In genomic region chr21:42956824-42957632, GRCh38 we compare ENCODE assay signal across 11 cellular contexts. TPM values are rescaled to one million over a fixed set of nuclear protein-coding genes. Genes with fewer than 3 reads are reported as not detected.
DNase-seq lines count a peak whose midpoint lies in the region; ATAC-seq, FAIRE-seq and TF ChIP-seq lines count a peak whose summit lies in the region.
"Had no signal": no experiment of that assay in that cellular context is flagged by ENCODE, and none has a peak within 500 bp of the region (broad histone marks: within the 10 kb centered on the region; RNA-seq: fewer than 3 reads in every experiment).

No MANE protein-coding gene starts in this region.

- H3K4me3 ChIP-seq in K562: no peak overlapping the region
- H3K4me3 ChIP-seq in psoas muscle: no peak overlapping the region

- DNase-seq in K562 (ENCODE audit: extremely low read depth in 1 of 4, low spot score in 3 of 4) (no peak), psoas muscle (no peak), posterior cingulate gyrus (no peak), NCI-H2029 (lab: John Stamatoyannopoulos, UW) (no peak), DMS79 (lab: John Stamatoyannopoulos, UW) (no peak), putamen (ENCODE audit: low spot score) (no peak)
- DNase-seq: DMS153; stimulated activated naive B cell treated with anti-CD40 and anti-IgM and Interleukin-4, amounts not matched to agents 10 μg/mL and 1 μg/mL and 100 μg/mL, for 72 hours had no signal

- no peaks in the 10 kb centered on the region for H3K79me2 ChIP-seq in K562 (ENCODE audit: control insufficient read depth, insufficient read depth, low read length)

- no peaks in the 10 kb centered on the region for H3K9me1 ChIP-seq in K562 (ENCODE audit: control insufficient read depth, insufficient read depth, low read length)

- no peak for TF ChIP-seq EP300 in K562 (IDR thresholded peaks at IDR 0.05; ENCODE audit: low read length)

- no peaks in the 10 kb centered on the region; the same call in 1 of the 2 replicates for H3K9me3 ChIP-seq in K562 (replicated peaks; ENCODE audit: control insufficient read depth, insufficient read depth, low read depth, low read length)
- H3K9me3 ChIP-seq in psoas muscle: no peaks in the 10 kb centered on the region

- in situ Hi-C loops in K562 (cut with MboI): no loop called here

- no peak overlapping the region for H3K4me2 ChIP-seq in K562 (ENCODE audit: insufficient read depth, low read length)

- peak; percentile 100 for ATAC-seq in GM19455 (IDR thresholded peaks at IDR 0.05; ENCODE audit: unreplicated experiment)
- peak; percentile 52 for ATAC-seq in HG03060 (IDR thresholded peaks at IDR 0.05; ENCODE audit: low read depth, unreplicated experiment)
- ATAC-seq in K562: no peak
- peak; percentile 55 to 58 (median 56) for ATAC-seq in psoas muscle

- no peak for TF ChIP-seq POLR2A in K562 (conservative IDR thresholded peaks at IDR 0.05)

- CTCF ChIA-PET in K562 (lab: Yijun Ruan, JAX; ENCODE audit: low intra/inter-chr PET ratio): no interaction called here

- peak overlapping the region; percentile 15; the same call in 1 of the 2 replicates for H2AFZ ChIP-seq in K562 (ENCODE audit: low read depth, low read length)

- WGBS in K562 (ENCODE audit: insufficient coverage, low coverage, missing lambda C conversion rate): 71% methylated on average over 14 of the region's 14 CpGs
- 85 to 88% (median 88%) methylated on average over 14 of the region's 14 CpGs for WGBS in psoas muscle, 3 donors

- intact Hi-C loops in K562 (cut with micrococcal nuclease): no loop called here
- intact Hi-C loops in psoas muscle (cut with DNase I): loop anchor here in 1 of 2 donors (5.0 kb wide), 1 partner anchor 35 kb away; no protein-coding TSS in a partner anchor
- intact Hi-C loops in posterior cingulate gyrus (cut with DNase I): no loop called here

- TF ChIP-seq RAD21 in K562 (CRISPR knock-in tag; conservative IDR thresholded peaks at IDR 0.05 in 1 of 2, IDR thresholded peaks at IDR 0.05 in 1 of 2): no peak

- no peak for FAIRE-seq in K562 (lab: Jason Lieb, UNC)

- H3K27me3 ChIP-seq in K562 (ENCODE audit: control insufficient read depth in 2 of 2, insufficient read depth in 2 of 2, low read length in 2 of 2): no peaks in the 10 kb centered on the region
- H3K27me3 ChIP-seq in psoas muscle (ENCODE audit: insufficient read depth in 3 of 3, low read length in 2 of 3): no peaks in the 10 kb centered on the region

- H3K36me3 ChIP-seq in K562 (ENCODE audit: control insufficient read depth, insufficient read depth, low read length): no peaks in the 10 kb centered on the region
- H3K36me3 ChIP-seq in psoas muscle (ENCODE audit: insufficient read depth in 1 of 2, low read depth in 1 of 2): no peaks in the 10 kb centered on the region

- peaks cover 7 to 14% of the 10 kb centered on the region in 2 experiments; a peak in 4 of 5 replicates for H3K4me1 ChIP-seq in K562 (replicated peaks in 1 of 2; ENCODE audit: control insufficient read depth in 2 of 2, insufficient read depth in 2 of 2, low read length in 2 of 2)
- H3K4me1 ChIP-seq in psoas muscle: no peaks in the 10 kb centered on the region

- H3K27ac ChIP-seq in K562 (ENCODE audit: extremely low read depth, low read depth, low read length): no peak overlapping the region
- no peak overlapping the region for H3K27ac ChIP-seq in psoas muscle

- BruUV-seq in K562 (replicated peaks; lab: Mats Ljungman, UMichigan): no TSS peak

- TF ChIP-seq CTCF in K562 (IDR thresholded peaks at IDR 0.05 in 2 of 3, conservative IDR thresholded peaks at IDR 0.05 in 1 of 3; ENCODE audit: insufficient read depth in 2 of 3, low read depth in 1 of 3, low read length in 3 of 3): no peak
- no peak for TF ChIP-seq CTCF in psoas muscle (IDR thresholded peaks at IDR 0.05)

- no peak overlapping the region for H3K9ac ChIP-seq in K562 (ENCODE audit: insufficient read depth in 1 of 2, low read depth in 2 of 2, low read length in 2 of 2)

- POLR2A ChIA-PET in K562 (lab: Yijun Ruan, JAX): interaction anchor here (1.1 kb wide), 1 partner anchor 17 kb away, joined by 4 read pairs; the partner anchor contains the start of gene PKNOX1

- no peaks in the 10 kb centered on the region for H4K20me1 ChIP-seq in K562 (replicated peaks; ENCODE audit: control insufficient read depth, insufficient read depth, low read length)

TF ChIP-seq in K562, 482 proteins besides CTCF, POLR2A, EP300 and RAD21 (continues in another document):
- TF ChIP-seq MBD1 (CRISPR knock-in tag; IDR thresholded peaks at IDR 0.05) (no peak), HINFP (tag; conservative IDR thresholded peaks at IDR 0.05; ENCODE audit: low read depth) (no peak), RBM39 (optimal IDR thresholded peaks at IDR 0.05; ENCODE audit: low read depth, low read length) (no peak), ZNF134 (CRISPR knock-in tag; conservative IDR thresholded peaks at IDR 0.05) (no peak), HDAC6 (IDR thresholded peaks at IDR 0.05; ENCODE audit: low read depth, low read length) (no peak)

RNA-seq across cellular contexts. Expression of gene PKNOX1, which starts 17.3 kb away (rescaled TPM):
- total RNA-seq in K562 (2011; cell fraction: chromatin; rRNA removed; ENCODE audit: low replicate concordance): 77.9 and 112 TPM in 2 replicates
- 19.3 and 19.8 TPM in 2 replicates for total RNA-seq in K562 (2011; cell fraction: nucleolus; rRNA removed)
- 31.2 and 36.2 TPM in 2 replicates for total RNA-seq in K562 (2011; cell fraction: nucleoplasm; rRNA removed)
- total RNA-seq in K562 (2014; rRNA removed) (9.6 and 13.2 TPM in 2 replicates), K562 (2014; rRNA removed; fragmentation: Illumina TruSeq; extraction: Trizol) (12.2 and 14.5 TPM in 2 replicates), K562 (2015; rRNA removed; fragmentation: Illumina TruSeq; extraction: Trizol) (7.1 and 10.0 TPM in 2 replicates), K562 (2021) (11.7 and 14.9 TPM in 2 replicates), psoas muscle (10 to 100 TPM; 12.1 to 14.7 (median 13.2) TPM)
- polyA plus RNA-seq in K562 (2011; rRNA removed) (21.8 and 25.9 TPM in 2 replicates), K562 (2014; fragmentation: Illumina TruSeq; extraction: Trizol) (10.4 and 16.0 TPM in 2 replicates), K562 (2014; fragmentation: Nextera tagmentation; extraction: Ambion mirVana) (10 to 100 TPM in 1 of 2 experiments, 1 to 10 TPM in 1; 8.8 to 13.2 TPM), K562 (2014; rRNA removed) (12.7 and 15.4 TPM in 2 replicates), psoas muscle (1 to 10 TPM; 6.0 to 9.7 (median 6.1) TPM)
- polyA plus RNA-seq in K562 (2011; cell fraction: cytosol; rRNA removed): 26.2 and 27.5 TPM in 2 replicates
- polyA plus RNA-seq in K562 (2011; cell fraction: nucleus; rRNA removed): 27.5 and 40.6 TPM in 2 replicates
- polyA plus RNA-seq in K562 (2012): 14.5 and 18.7 TPM in 2 replicates
- 35.3 and 58.4 TPM in 2 replicates for polyA minus RNA-seq in K562 (2011; rRNA and poly(A)+ RNA removed)
- 6.0 and 16.1 TPM in 2 replicates for polyA minus RNA-seq in K562 (2011; cell fraction: cytosol; rRNA and poly(A)+ RNA removed)
- polyA minus RNA-seq in K562 (2011; cell fraction: nucleus; rRNA and poly(A)+ RNA removed): 13.2 and 35.0 TPM in 2 replicates

RNA-seq across cellular contexts. Expression of gene ERVH48-1, which starts 31.6 kb away (rescaled TPM):
- 0.23 and 0.28 TPM in 2 replicates for total RNA-seq in K562 (2011; cell fraction: chromatin; rRNA removed; ENCODE audit: low replicate concordance)
- 0.13 TPM in 1 of 2 replicates, not detected in the other for total RNA-seq in K562 (2011; cell fraction: nucleolus; rRNA removed)
- total RNA-seq in K562 (2011; cell fraction: nucleoplasm; rRNA removed): 0.51 and 0.53 TPM in 2 replicates
- total RNA-seq in K562 (2014; rRNA removed) (0.09 TPM in 1 of 2 replicates, not detected in the other), K562 (2014; rRNA removed; fragmentation: Illumina TruSeq; extraction: Trizol) (0.06 TPM in 1 of 2 replicates, not detected in the other), K562 (2015; rRNA removed; fragmentation: Illumina TruSeq; extraction: Trizol) (0.08 TPM in 1 of 2 replicates, not detected in the other), K562 (2021) (0.09 TPM in 1 of 2 replicates, not detected in the other), psoas muscle (not detected)
- polyA plus RNA-seq in K562 (2011; rRNA removed) (0.22 and 0.49 TPM in 2 replicates), K562 (2014; fragmentation: Illumina TruSeq; extraction: Trizol) (0.07 and 0.16 TPM in 2 replicates), K562 (2014; fragmentation: Nextera tagmentation; extraction: Ambion mirVana) (under 1 TPM; 0.08 to 0.15 TPM), K562 (2014; rRNA removed) (0.11 and 0.20 TPM in 2 replicates), psoas muscle (under 1 TPM in 2 of 3 donors, not detected in 1; 0.03 to 0.04 TPM)
- polyA plus RNA-seq in K562 (2011; cell fraction: cytosol; rRNA removed): 0.25 and 0.32 TPM in 2 replicates
- 0.13 and 0.27 TPM in 2 replicates for polyA plus RNA-seq in K562 (2011; cell fraction: nucleus; rRNA removed)
- 0.28 and 0.31 TPM in 2 replicates for polyA plus RNA-seq in K562 (2012)
- polyA minus RNA-seq in K562 (2011; rRNA and poly(A)+ RNA removed): 0.06 and 0.07 TPM in 2 replicates
- polyA minus RNA-seq in K562 (2011; cell fraction: cytosol; rRNA and poly(A)+ RNA removed): not detected in 2 replicates
- polyA minus RNA-seq in K562 (2011; cell fraction: nucleus; rRNA and poly(A)+ RNA removed): not detected in 2 replicates
- total RNA-seq: frontal cortex had no signal
